In genomic region chr3:115100172-115100571, GRCh38 we compare ENCODE assay signal across 7 cellular contexts. TPM values are rescaled to one million over a fixed set of nuclear protein-coding genes. Genes with fewer than 3 reads are reported as not detected.
DNase-seq lines count a peak whose midpoint lies in the region; ATAC-seq and TF ChIP-seq lines count a peak whose summit lies in the region.

No MANE protein-coding gene starts in this region.

- intact Hi-C loops in activated T-helper 1 cell treated with anti-CD3 and anti-CD28 coated beads, Interleukin-12 subunit alpha, Interleukin-12 subunit beta, Interleukin-2, Interleukin-4 antibody, amounts not matched to agents 30 ng/mL and 10 ng/mL and 1 ng/mL, durations not matched to agents 14 hours and 24 hours and 36 hours (cut with micrococcal nuclease) = loop anchor here (5.0 kb wide), 1 partner anchor 593 kb away; no protein-coding TSS in a partner anchor
- intact Hi-C loops in Right ventricle myocardium superior (cut with DNase I) = no loop called here

- ATAC-seq in GM21786 (IDR thresholded peaks at IDR 0.05; ENCODE audit: unreplicated experiment) (peak; percentile 81), Right ventricle myocardium superior (ENCODE audit: poor library complexity) (peak; percentile 85)

- DNase-seq in GF-D8 (lab: John Stamatoyannopoulos, UW) (peak; percentile 59), NCI-H1694 (lab: John Stamatoyannopoulos, UW) (peak; percentile 5), Right ventricle myocardium superior (no peak), progenitor cell of endocrine pancreas (ENCODE audit: low spot score, unreplicated experiment) (no peak)
- DNase-seq in activated T-helper 1 cell treated with anti-CD3 and anti-CD28 coated beads, Interleukin-12 subunit alpha, Interleukin-12 subunit beta, Interleukin-2, Interleukin-4 antibody, amounts not matched to agents 30 ng/mL and 10 ng/mL and 1 ng/mL, durations not matched to agents 14 hours and 24 hours and 36 hours (ENCODE audit: low spot score) = peak; percentile 10
- no peak for DNase-seq in stimulated activated CD4-positive, alpha-beta T cell treated with anti-CD3 and anti-CD28 coated beads, Interleukin-1b, Interleukin-23, amount 100 ng/mL, for 48 hours

- H3K9me3 Mint-ChIP-seq in activated T-helper 1 cell treated with anti-CD3 and anti-CD28 coated beads, Interleukin-12 subunit alpha, Interleukin-12 subunit beta, Interleukin-2, Interleukin-4 antibody, amounts not matched to agents 30 ng/mL and 10 ng/mL and 1 ng/mL, durations not matched to agents 14 hours and 24 hours and 36 hours = no peaks in the 10 kb centered on the region
- H3K9me3 Mint-ChIP-seq in progenitor cell of endocrine pancreas (ENCODE audit: low read depth) = peaks cover 12% of the 10 kb centered on the region

- peaks cover 16% of the 10 kb centered on the region for H3K4me1 Mint-ChIP-seq in activated T-helper 1 cell treated with anti-CD3 and anti-CD28 coated beads, Interleukin-12 subunit alpha, Interleukin-12 subunit beta, Interleukin-2, Interleukin-4 antibody, amounts not matched to agents 30 ng/mL and 10 ng/mL and 1 ng/mL, durations not matched to agents 14 hours and 24 hours and 36 hours (ENCODE audit: low read depth)
- H3K4me1 Mint-ChIP-seq in progenitor cell of endocrine pancreas (ENCODE audit: low read depth) = peaks cover 12% of the 10 kb centered on the region

- H3K4me3 Mint-ChIP-seq in activated T-helper 1 cell treated with anti-CD3 and anti-CD28 coated beads, Interleukin-12 subunit alpha, Interleukin-12 subunit beta, Interleukin-2, Interleukin-4 antibody, amounts not matched to agents 30 ng/mL and 10 ng/mL and 1 ng/mL, durations not matched to agents 14 hours and 24 hours and 36 hours = peak overlapping the region; percentile 59
- H3K4me3 Mint-ChIP-seq in progenitor cell of endocrine pancreas (ENCODE audit: low read depth) = peak overlapping the region; percentile 35

- no peaks in the 10 kb centered on the region for H3K27me3 Mint-ChIP-seq in activated T-helper 1 cell treated with anti-CD3 and anti-CD28 coated beads, Interleukin-12 subunit alpha, Interleukin-12 subunit beta, Interleukin-2, Interleukin-4 antibody, amounts not matched to agents 30 ng/mL and 10 ng/mL and 1 ng/mL, durations not matched to agents 14 hours and 24 hours and 36 hours (ENCODE audit: insufficient read depth)
- no peaks in the 10 kb centered on the region for H3K27me3 Mint-ChIP-seq in progenitor cell of endocrine pancreas

- TF ChIP-seq CTCF in progenitor cell of endocrine pancreas (IDR thresholded peaks at IDR 0.05; ENCODE audit: unreplicated experiment) = no peak

- peak overlapping the region; percentile 7 for H3K27ac Mint-ChIP-seq in activated T-helper 1 cell treated with anti-CD3 and anti-CD28 coated beads, Interleukin-12 subunit alpha, Interleukin-12 subunit beta, Interleukin-2, Interleukin-4 antibody, amounts not matched to agents 30 ng/mL and 10 ng/mL and 1 ng/mL, durations not matched to agents 14 hours and 24 hours and 36 hours
- H3K27ac Mint-ChIP-seq in progenitor cell of endocrine pancreas = peak overlapping the region; percentile 65

- H3K36me3 Mint-ChIP-seq in activated T-helper 1 cell treated with anti-CD3 and anti-CD28 coated beads, Interleukin-12 subunit alpha, Interleukin-12 subunit beta, Interleukin-2, Interleukin-4 antibody, amounts not matched to agents 30 ng/mL and 10 ng/mL and 1 ng/mL, durations not matched to agents 14 hours and 24 hours and 36 hours (ENCODE audit: low read depth) = no peaks in the 10 kb centered on the region
- H3K36me3 Mint-ChIP-seq in progenitor cell of endocrine pancreas (ENCODE audit: insufficient read depth) = peaks cover 6% of the 10 kb centered on the region

RNA-seq across cellular contexts. Expression of gene ZBTB20, which starts 46.9 kb away (rescaled TPM):
- 3.4 and 4.1 TPM in 2 replicates for total RNA-seq in activated T-helper 1 cell treated with anti-CD3 and anti-CD28 coated beads, Interleukin-12 subunit alpha, Interleukin-12 subunit beta, Interleukin-2, Interleukin-4 antibody, amounts not matched to agents 30 ng/mL and 10 ng/mL and 1 ng/mL, durations not matched to agents 14 hours and 24 hours and 36 hours
- total RNA-seq in Right ventricle myocardium superior (53.4 TPM), progenitor cell of endocrine pancreas (27.3 and 27.8 TPM in 2 replicates)

Comparison
In these comparisons a context has a peak if more than half of its experiments do, and no peak if none do; other contexts are left out.
1. DNase-seq: peak in GF-D8 (single experiment), NCI-H1694 (single experiment) and activated T-helper 1 cell treated with anti-CD3 and anti-CD28 coated beads, Interleukin-12 subunit alpha, Interleukin-12 subunit beta, Interleukin-2, Interleukin-4 antibody, amounts not matched to agents 30 ng/mL and 10 ng/mL and 1 ng/mL, durations not matched to agents 14 hours and 24 hours and 36 hours (single experiment); none in Right ventricle myocardium superior (single experiment), progenitor cell of endocrine pancreas (single experiment) and stimulated activated CD4-positive, alpha-beta T cell treated with anti-CD3 and anti-CD28 coated beads, Interleukin-1b, Interleukin-23, amount 100 ng/mL, for 48 hours (single experiment).